ENCODE assay signal across 28 cellular contexts in the genomic region with DNA sequence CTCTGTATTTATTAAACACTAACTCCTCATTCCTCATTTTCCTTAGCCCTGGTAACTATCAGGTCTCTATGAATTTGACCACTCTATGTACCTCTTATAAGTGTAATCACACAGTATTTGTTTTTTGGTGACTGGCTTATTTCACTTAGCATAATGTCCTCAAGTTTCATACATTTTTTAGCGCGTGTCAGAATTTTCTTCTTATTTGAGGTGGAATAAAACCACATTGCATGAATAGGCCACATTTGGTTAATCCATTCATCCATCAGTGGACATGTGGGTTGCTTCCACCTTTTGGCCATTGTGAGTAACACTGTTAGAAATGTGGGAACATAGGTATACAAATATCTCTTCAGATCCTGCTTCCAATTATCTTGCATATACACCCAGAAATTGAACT.
DNase-seq lines count a peak whose midpoint lies in the region; ATAC-seq and TF ChIP-seq lines count a peak whose summit lies in the region.
"Had no signal": no experiment of that assay in that cellular context is flagged by ENCODE, and none has a peak within 500 bp of the region (broad histone marks: within the 10 kb centered on the region; RNA-seq: fewer than 3 reads in every experiment).

No MANE protein-coding gene starts in this region.

- H2AFZ ChIP-seq in ACC112 (ENCODE audit: low read length, unreplicated experiment) (no peak overlapping the region), fibroblast of lung (ENCODE audit: low read length) (no peak overlapping the region)

- CTCF ChIA-PET in activated CD8-positive, alpha-beta memory T cell treated with anti-CD3 and anti-CD28 coated beads, Interleukin-2, amount 10 ng/mL, durations not matched to agents 7 days and 5 days (lab: Charles Lee), result no interaction called here

- no peaks in the 10 kb centered on the region for H3K9me3 ChIP-seq in fibroblast of lung (ENCODE audit: control insufficient read depth, insufficient read depth, low read depth, low read length)
- H3K9me3 ChIP-seq: right lobe of liver, stomach, thyroid gland, uterus had no signal

- DNase-seq in HFFc6 (no peak), fibroblast of lung (ENCODE audit: low read depth in 2 of 2) (peak; percentile 17 to 92), nucleus accumbens (lab: John Stamatoyannopoulos, UW) (no peak)
- DNase-seq in activated CD8-positive, alpha-beta memory T cell treated with anti-CD3 and anti-CD28 coated beads, Interleukin-2, amount 10 ng/mL, durations not matched to agents 7 days and 5 days, result no peak
- DNase-seq: activated CD4-positive, alpha-beta memory T cell treated with anti-CD3 and anti-CD28 coated beads for 36 hours; activated CD8-positive, alpha-beta memory T cell treated with anti-CD3 and anti-CD28 coated beads, Interleukin-2, amount 50 U/mL, for 4 hours; activated naive CD4-positive, alpha-beta T cell treated with Interleukin-2 at 50 U/mL for 16 hours; AML-193; CD4-positive, CD25-positive, alpha-beta regulatory T cell; head of caudate nucleus; midbrain; naive B cell; NCI-H1105; NCI-H187; NCI-H2171; NCI-H510A; right lobe of liver; RPMI8226; stimulated activated CD4-positive, alpha-beta T cell treated with anti-CD3 and anti-CD28 coated beads, Interleukin-2, amount 100 ng/mL, for 48 hours; stomach; thyroid gland; uterus had no signal

- no peaks in the 10 kb centered on the region for H3K27me3 ChIP-seq in ACC112 (ENCODE audit: insufficient read depth, low read length)
- no peaks in the 10 kb centered on the region for H3K27me3 ChIP-seq in fibroblast of lung (ENCODE audit: control insufficient read depth, insufficient read depth, low read length)
- H3K27me3 ChIP-seq: right lobe of liver, stomach, thyroid gland, uterus had no signal

- ATAC-seq in SK-N-SH treated with all-trans-retinoic acid at 6 μM for 48 hours, result peak; percentile 68
- no peak for ATAC-seq in GM19397 (IDR thresholded peaks at IDR 0.05; ENCODE audit: unreplicated experiment)
- no peak for ATAC-seq in activated CD8-positive, alpha-beta memory T cell treated with anti-CD3 and anti-CD28 coated beads, Interleukin-2, amount 10 ng/mL, durations not matched to agents 7 days and 5 days
- no peak for ATAC-seq in HG03378 (IDR thresholded peaks at IDR 0.05; ENCODE audit: unreplicated experiment)
- ATAC-seq: HCT116, K562 had no signal

- H3K27ac Mint-ChIP-seq in HFFc6, result peak overlapping the region; percentile 42; the same call in 1 of the 2 replicates
- no peak overlapping the region for H3K27ac Mint-ChIP-seq in activated CD8-positive, alpha-beta memory T cell treated with anti-CD3 and anti-CD28 coated beads, Interleukin-2, amount 10 ng/mL, durations not matched to agents 7 days and 5 days
- H3K27ac Mint-ChIP-seq: activated CD4-positive, alpha-beta memory T cell treated with anti-CD3 and anti-CD28 coated beads for 36 hours; CD4-positive, CD25-positive, alpha-beta regulatory T cell; naive B cell had no signal

- H3K4me1 ChIP-seq in ACC112 (ENCODE audit: control insufficient read depth, insufficient read depth, low read length, unreplicated experiment), result peaks cover 47% of the 10 kb centered on the region
- H3K4me1 ChIP-seq in fibroblast of lung (ENCODE audit: control insufficient read depth, extremely low read depth, insufficient read depth, low read length), result peaks cover 2% of the 10 kb centered on the region
- H3K4me1 ChIP-seq: right lobe of liver, stomach, thyroid gland, uterus had no signal

- no peak overlapping the region for H3K4me3 Mint-ChIP-seq in HFFc6
- no peak overlapping the region for H3K4me3 Mint-ChIP-seq in activated CD8-positive, alpha-beta memory T cell treated with anti-CD3 and anti-CD28 coated beads, Interleukin-2, amount 10 ng/mL, durations not matched to agents 7 days and 5 days
- H3K4me3 Mint-ChIP-seq: activated CD4-positive, alpha-beta memory T cell treated with anti-CD3 and anti-CD28 coated beads for 36 hours; CD4-positive, CD25-positive, alpha-beta regulatory T cell; naive B cell had no signal

- H3K36me3 ChIP-seq in ACC112 (ENCODE audit: insufficient read depth, low read length), result no peaks in the 10 kb centered on the region
- no peaks in the 10 kb centered on the region for H3K36me3 ChIP-seq in fibroblast of lung (ENCODE audit: control insufficient read depth, insufficient read depth, low read length)
- H3K36me3 ChIP-seq: right lobe of liver, stomach, thyroid gland, uterus had no signal

- H3K9me3 Mint-ChIP-seq in HFFc6, result no peaks in the 10 kb centered on the region
- no peaks in the 10 kb centered on the region for H3K9me3 Mint-ChIP-seq in activated CD8-positive, alpha-beta memory T cell treated with anti-CD3 and anti-CD28 coated beads, Interleukin-2, amount 10 ng/mL, durations not matched to agents 7 days and 5 days (ENCODE audit: low read depth)
- H3K9me3 Mint-ChIP-seq: activated CD4-positive, alpha-beta memory T cell treated with anti-CD3 and anti-CD28 coated beads for 36 hours had no signal

- H3K27ac ChIP-seq in ACC112 (ENCODE audit: low read depth, low read length) (peak overlapping the region; percentile 88), fibroblast of lung (ENCODE audit: insufficient read depth, low read length) (no peak overlapping the region)
- H3K27ac ChIP-seq: right lobe of liver, stomach, thyroid gland, uterus had no signal

- H3K4me1 Mint-ChIP-seq in HFFc6 (ENCODE audit: low read depth), result peaks cover 64% of the 10 kb centered on the region
- no peaks in the 10 kb centered on the region for H3K4me1 Mint-ChIP-seq in activated CD8-positive, alpha-beta memory T cell treated with anti-CD3 and anti-CD28 coated beads, Interleukin-2, amount 10 ng/mL, durations not matched to agents 7 days and 5 days
- H3K4me1 Mint-ChIP-seq: CD4-positive, CD25-positive, alpha-beta regulatory T cell; naive B cell had no signal

- H3K36me3 Mint-ChIP-seq in HFFc6 (ENCODE audit: low read depth), result no peaks in the 10 kb centered on the region
- H3K36me3 Mint-ChIP-seq in activated CD8-positive, alpha-beta memory T cell treated with anti-CD3 and anti-CD28 coated beads, Interleukin-2, amount 10 ng/mL, durations not matched to agents 7 days and 5 days, result no peaks in the 10 kb centered on the region
- H3K36me3 Mint-ChIP-seq: activated CD4-positive, alpha-beta memory T cell treated with anti-CD3 and anti-CD28 coated beads for 36 hours; CD4-positive, CD25-positive, alpha-beta regulatory T cell; naive B cell had no signal

- H4K20me1 ChIP-seq in fibroblast of lung (ENCODE audit: control insufficient read depth, extremely low read depth, insufficient read depth, low read length), result no peaks in the 10 kb centered on the region

- H3K27me3 Mint-ChIP-seq in HFFc6 (ENCODE audit: insufficient read depth), result no peaks in the 10 kb centered on the region
- no peaks in the 10 kb centered on the region for H3K27me3 Mint-ChIP-seq in activated CD8-positive, alpha-beta memory T cell treated with anti-CD3 and anti-CD28 coated beads, Interleukin-2, amount 10 ng/mL, durations not matched to agents 7 days and 5 days
- H3K27me3 Mint-ChIP-seq: activated CD4-positive, alpha-beta memory T cell treated with anti-CD3 and anti-CD28 coated beads for 36 hours; CD4-positive, CD25-positive, alpha-beta regulatory T cell; naive B cell had no signal

- H3K4me2 ChIP-seq in fibroblast of lung (ENCODE audit: extremely low read depth, insufficient read depth, low read length), result no peak overlapping the region

- H3K4me3 ChIP-seq in ACC112 (ENCODE audit: low read depth, low read length), result no peak overlapping the region
- H3K4me3 ChIP-seq in fibroblast of lung (replicated peaks in 1 of 4; ENCODE audit: control extremely low read depth in 1 of 4, insufficient read depth in 1 of 4, low read depth in 3 of 4, low read length in 4 of 4), result no peak overlapping the region
- H3K4me3 ChIP-seq: K562, right lobe of liver, stomach, thyroid gland, uterus had no signal

- no peak for TF ChIP-seq CTCF in HFFc6 (IDR thresholded peaks at IDR 0.05)
- TF ChIP-seq CTCF in fibroblast of lung (conservative IDR thresholded peaks at IDR 0.05 in 1 of 2, IDR thresholded peaks at IDR 0.05 in 1 of 2; ENCODE audit: low read depth in 1 of 2, low read length in 2 of 2), result no peak

- H3K79me2 ChIP-seq in ACC112 (ENCODE audit: control insufficient read depth, insufficient read depth, low read length, unreplicated experiment) (no peaks in the 10 kb centered on the region), fibroblast of lung (ENCODE audit: control insufficient read depth, insufficient read depth, low read length) (no peaks in the 10 kb centered on the region)

- H3K9ac ChIP-seq in fibroblast of lung (ENCODE audit: insufficient read depth, low read length), result no peak overlapping the region

TF ChIP-seq in SK-N-SH treated with all-trans-retinoic acid at 6 μM for 48 hours, 23 proteins besides CTCF, POLR2A, EP300 and RAD21:
- TF ChIP-seq SNAI2 (CRISPR knock-in tag; IDR thresholded peaks at IDR 0.05) (no peak), TOX (CRISPR knock-in tag; IDR thresholded peaks at IDR 0.05; ENCODE audit: borderline replicate concordance) (0 out of 2 replicates have a peak, but pooled peaks have one; percentile 20), TCF4 (CRISPR knock-in tag; IDR thresholded peaks at IDR 0.05; ENCODE audit: borderline replicate concordance) (no peak), ARNTL (CRISPR knock-in tag; IDR thresholded peaks at IDR 0.05; ENCODE audit: borderline replicate concordance, low read depth) (no peak)
- TF ChIP-seq, protein P1, sequence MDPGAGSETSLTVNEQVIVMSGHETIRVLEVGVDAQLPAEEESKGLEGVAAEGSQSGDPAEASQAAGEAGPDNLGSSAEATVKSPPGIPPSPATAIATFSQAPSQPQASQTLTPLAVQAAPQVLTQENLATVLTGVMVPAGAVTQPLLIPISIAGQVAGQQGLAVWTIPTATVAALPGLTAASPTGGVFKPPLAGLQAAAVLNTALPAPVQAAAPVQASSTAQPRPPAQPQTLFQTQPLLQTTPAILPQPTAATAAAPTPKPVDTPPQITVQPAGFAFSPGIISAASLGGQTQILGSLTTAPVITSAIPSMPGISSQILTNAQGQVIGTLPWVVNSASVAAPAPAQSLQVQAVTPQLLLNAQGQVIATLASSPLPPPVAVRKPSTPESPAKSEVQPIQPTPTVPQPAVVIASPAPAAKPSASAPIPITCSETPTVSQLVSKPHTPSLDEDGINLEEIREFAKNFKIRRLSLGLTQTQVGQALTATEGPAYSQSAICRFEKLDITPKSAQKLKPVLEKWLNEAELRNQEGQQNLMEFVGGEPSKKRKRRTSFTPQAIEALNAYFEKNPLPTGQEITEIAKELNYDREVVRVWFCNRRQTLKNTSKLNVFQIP (CRISPR knock-in tag; IDR thresholded peaks at IDR 0.05; ENCODE audit: borderline replicate concordance, low read depth), result no peak

Comparison
In these comparisons a context has a peak if more than half of its experiments do, and no peak if none do; other contexts are left out.
1. DNase-seq: peak in fibroblast of lung (2 of 2); none in HFFc6 (single experiment), activated CD8-positive, alpha-beta memory T cell treated with anti-CD3 and anti-CD28 coated beads, Interleukin-2, amount 10 ng/mL, durations not matched to agents 7 days and 5 days (single experiment) and nucleus accumbens (0 of 56).